ENCODE assay signal across 1 cellular context in the genomic region with DNA sequence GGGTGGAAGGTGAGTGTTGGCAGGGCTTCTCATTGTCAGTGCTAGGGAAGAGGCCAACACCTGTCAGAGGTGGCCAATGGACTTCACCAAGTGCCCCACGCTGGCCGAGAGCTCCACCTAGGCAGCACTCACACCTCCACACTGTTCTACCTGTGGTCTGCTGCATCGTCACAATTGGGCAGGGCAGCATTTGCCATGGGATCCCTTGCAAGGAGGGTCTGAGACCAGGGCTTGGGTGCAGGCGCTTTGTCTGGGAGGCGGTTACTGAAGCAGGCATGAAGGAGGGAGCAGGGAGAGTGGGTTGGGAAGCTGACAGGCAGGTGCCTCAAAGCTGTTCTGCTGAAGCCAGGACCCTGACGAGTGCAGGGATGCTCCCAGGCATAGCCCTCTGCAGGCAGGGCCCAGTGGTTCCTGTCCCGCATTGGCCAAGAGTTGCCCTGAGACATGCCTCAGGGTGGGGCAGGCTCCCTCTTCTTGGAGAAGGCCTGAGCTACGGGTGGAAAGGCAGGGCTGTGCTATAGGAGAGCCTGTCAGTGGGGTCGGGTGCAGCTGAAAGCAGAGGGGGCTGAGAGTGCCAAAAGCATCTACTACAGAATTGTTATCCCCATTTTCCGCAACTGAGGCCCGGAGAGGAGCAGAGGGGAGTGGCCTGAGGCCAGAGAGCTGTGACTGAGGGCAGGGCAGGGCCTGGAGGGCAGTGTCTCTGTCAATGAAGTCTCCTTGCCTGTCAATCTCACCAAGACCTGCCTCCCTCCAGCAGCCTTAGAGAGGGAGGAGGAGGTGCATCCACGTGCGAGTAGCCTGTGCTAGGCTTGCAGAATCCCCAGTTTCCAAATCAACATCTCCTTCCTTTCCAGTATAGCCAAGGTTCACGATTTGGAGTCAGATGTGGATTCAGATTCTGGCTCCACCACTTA.
TF ChIP-seq lines count a peak whose summit lies in the region.

No MANE protein-coding gene starts in this region.

TF ChIP-seq in K562, 482 proteins besides CTCF, POLR2A, EP300 and RAD21:
- TF ChIP-seq, protein P1, sequence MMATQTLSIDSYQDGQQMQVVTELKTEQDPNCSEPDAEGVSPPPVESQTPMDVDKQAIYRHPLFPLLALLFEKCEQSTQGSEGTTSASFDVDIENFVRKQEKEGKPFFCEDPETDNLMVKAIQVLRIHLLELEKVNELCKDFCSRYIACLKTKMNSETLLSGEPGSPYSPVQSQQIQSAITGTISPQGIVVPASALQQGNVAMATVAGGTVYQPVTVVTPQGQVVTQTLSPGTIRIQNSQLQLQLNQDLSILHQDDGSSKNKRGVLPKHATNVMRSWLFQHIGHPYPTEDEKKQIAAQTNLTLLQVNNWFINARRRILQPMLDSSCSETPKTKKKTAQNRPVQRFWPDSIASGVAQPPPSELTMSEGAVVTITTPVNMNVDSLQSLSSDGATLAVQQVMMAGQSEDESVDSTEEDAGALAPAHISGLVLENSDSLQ (IDR thresholded peaks at IDR 0.05): peak; percentile 51; the same call in 1 of the 2 replicates
- no peak for TF ChIP-seq SIX5 (IDR thresholded peaks at IDR 0.05; ENCODE audit: borderline replicate concordance in 1 of 2, insufficient read depth in 1 of 2, low read depth in 1 of 2, low read length in 2 of 2)
TF ChIP-seq in K562: peak in this region for 1.
